ENCODE assay signal across 1 cellular context in genomic region chr10:114616516-114616915, GRCh38.
TF ChIP-seq lines count a peak whose summit lies in the region.

No MANE protein-coding gene starts in this region.

TF ChIP-seq in SK-N-SH, 30 proteins besides CTCF, POLR2A, EP300 and RAD21 (continued from another document):
- TF ChIP-seq, protein P1, sequence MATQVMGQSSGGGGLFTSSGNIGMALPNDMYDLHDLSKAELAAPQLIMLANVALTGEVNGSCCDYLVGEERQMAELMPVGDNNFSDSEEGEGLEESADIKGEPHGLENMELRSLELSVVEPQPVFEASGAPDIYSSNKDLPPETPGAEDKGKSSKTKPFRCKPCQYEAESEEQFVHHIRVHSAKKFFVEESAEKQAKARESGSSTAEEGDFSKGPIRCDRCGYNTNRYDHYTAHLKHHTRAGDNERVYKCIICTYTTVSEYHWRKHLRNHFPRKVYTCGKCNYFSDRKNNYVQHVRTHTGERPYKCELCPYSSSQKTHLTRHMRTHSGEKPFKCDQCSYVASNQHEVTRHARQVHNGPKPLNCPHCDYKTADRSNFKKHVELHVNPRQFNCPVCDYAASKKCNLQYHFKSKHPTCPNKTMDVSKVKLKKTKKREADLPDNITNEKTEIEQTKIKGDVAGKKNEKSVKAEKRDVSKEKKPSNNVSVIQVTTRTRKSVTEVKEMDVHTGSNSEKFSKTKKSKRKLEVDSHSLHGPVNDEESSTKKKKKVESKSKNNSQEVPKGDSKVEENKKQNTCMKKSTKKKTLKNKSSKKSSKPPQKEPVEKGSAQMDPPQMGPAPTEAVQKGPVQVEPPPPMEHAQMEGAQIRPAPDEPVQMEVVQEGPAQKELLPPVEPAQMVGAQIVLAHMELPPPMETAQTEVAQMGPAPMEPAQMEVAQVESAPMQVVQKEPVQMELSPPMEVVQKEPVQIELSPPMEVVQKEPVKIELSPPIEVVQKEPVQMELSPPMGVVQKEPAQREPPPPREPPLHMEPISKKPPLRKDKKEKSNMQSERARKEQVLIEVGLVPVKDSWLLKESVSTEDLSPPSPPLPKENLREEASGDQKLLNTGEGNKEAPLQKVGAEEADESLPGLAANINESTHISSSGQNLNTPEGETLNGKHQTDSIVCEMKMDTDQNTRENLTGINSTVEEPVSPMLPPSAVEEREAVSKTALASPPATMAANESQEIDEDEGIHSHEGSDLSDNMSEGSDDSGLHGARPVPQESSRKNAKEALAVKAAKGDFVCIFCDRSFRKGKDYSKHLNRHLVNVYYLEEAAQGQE (IDR thresholded peaks at IDR 0.05; ENCODE audit: low read depth, low read length) = no peak
- no peak for TF ChIP-seq NRF1 (IDR thresholded peaks at IDR 0.05; ENCODE audit: low read depth, low read length)
- TF ChIP-seq TEAD4 (IDR thresholded peaks at IDR 0.05; ENCODE audit: borderline replicate concordance, insufficient read depth) = no peak
- TF ChIP-seq SIN3A (IDR thresholded peaks at IDR 0.05; ENCODE audit: borderline replicate concordance, low read depth, low read length) = no peak
- no peak for TF ChIP-seq TAF1 (IDR thresholded peaks at IDR 0.05; ENCODE audit: borderline replicate concordance, low read depth, low read length)
- TF ChIP-seq RFX5 (IDR thresholded peaks at IDR 0.05; ENCODE audit: low read length) = no peak
- no peak for TF ChIP-seq JUND (IDR thresholded peaks at IDR 0.05)
- TF ChIP-seq, protein P2, sequence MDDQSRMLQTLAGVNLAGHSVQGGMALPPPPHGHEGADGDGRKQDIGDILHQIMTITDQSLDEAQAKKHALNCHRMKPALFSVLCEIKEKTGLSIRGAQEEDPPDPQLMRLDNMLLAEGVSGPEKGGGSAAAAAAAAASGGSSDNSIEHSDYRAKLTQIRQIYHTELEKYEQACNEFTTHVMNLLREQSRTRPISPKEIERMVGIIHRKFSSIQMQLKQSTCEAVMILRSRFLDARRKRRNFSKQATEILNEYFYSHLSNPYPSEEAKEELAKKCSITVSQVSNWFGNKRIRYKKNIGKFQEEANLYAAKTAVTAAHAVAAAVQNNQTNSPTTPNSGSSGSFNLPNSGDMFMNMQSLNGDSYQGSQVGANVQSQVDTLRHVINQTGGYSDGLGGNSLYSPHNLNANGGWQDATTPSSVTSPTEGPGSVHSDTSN (IDR thresholded peaks at IDR 0.05) = no peak
- no peak for TF ChIP-seq YY1 (IDR thresholded peaks at IDR 0.05; ENCODE audit: low read depth)
- TF ChIP-seq RCOR1 (IDR thresholded peaks at IDR 0.05; ENCODE audit: low read length) = no peak
- TF ChIP-seq FOSL2 (IDR thresholded peaks at IDR 0.05; ENCODE audit: borderline replicate concordance, low read depth) = no peak
